Comparison of ENCODE assay signal across 8 cellular contexts in genomic region chr22:23565942-23566715, GRCh38. TPM values are rescaled to one million over a fixed set of nuclear protein-coding genes. Genes with fewer than 3 reads are reported as not detected.
DNase-seq lines count a peak whose midpoint lies in the region; ATAC-seq lines count a peak whose summit lies in the region.

No MANE protein-coding gene starts in this region.

- peak overlapping the region; percentile 81 to 91 (median 88) for H3K4me3 Mint-ChIP-seq in immature natural killer cell
- H3K4me3 Mint-ChIP-seq in stimulated activated memory B cell treated with anti-CD40 and anti-IgM and Interleukin-4, amounts not matched to agents 10 μg/mL and 1 μg/mL and 100 μg/mL, for 72 hours = peak overlapping the region; percentile 73

- peak overlapping the region in 2 of 6 donors; percentile 26 to 56 for H3K27ac Mint-ChIP-seq in immature natural killer cell
- peak overlapping the region; percentile 27 for H3K27ac Mint-ChIP-seq in stimulated activated memory B cell treated with anti-CD40 and anti-IgM and Interleukin-4, amounts not matched to agents 10 μg/mL and 1 μg/mL and 100 μg/mL, for 72 hours

- DNase-seq in NCI-H1417 (lab: John Stamatoyannopoulos, UW) = peak in 2 of 3 experiments; percentile 60 to 67
- DNase-seq in NCI-H1417 treated with DMSO at 0.1 percent for 48 hours (lab: John Stamatoyannopoulos, UW) = no peak
- peak; percentile 54 for DNase-seq in activated CD8-positive, alpha-beta memory T cell treated with anti-CD3 and anti-CD28 coated beads, Interleukin-2, amount 50 U/mL, for 48 hours
- DNase-seq in immature natural killer cell = no peak
- DNase-seq in pons (ENCODE audit: low spot score) = no peak
- no peak for DNase-seq in NK-92 treated with Interleukin-12 subunit alpha and Interleukin-12 subunit beta, amount 100 ng/mL, for 24 hours (lab: John Stamatoyannopoulos, UW)

- H3K27me3 Mint-ChIP-seq in immature natural killer cell (ENCODE audit: low read depth in 3 of 3) = peaks cover 0 to 12% (median 3%) of the 10 kb centered on the region in 3 donors
- H3K27me3 Mint-ChIP-seq in stimulated activated memory B cell treated with anti-CD40 and anti-IgM and Interleukin-4, amounts not matched to agents 10 μg/mL and 1 μg/mL and 100 μg/mL, for 72 hours = peaks cover 48% of the 10 kb centered on the region

- no peaks in the 10 kb centered on the region for H3K9me3 Mint-ChIP-seq in immature natural killer cell
- H3K9me3 Mint-ChIP-seq in stimulated activated memory B cell treated with anti-CD40 and anti-IgM and Interleukin-4, amounts not matched to agents 10 μg/mL and 1 μg/mL and 100 μg/mL, for 72 hours = no peaks in the 10 kb centered on the region

- H3K4me1 Mint-ChIP-seq in immature natural killer cell = peaks cover 6 to 8% of the 10 kb centered on the region in 2 donors
- H3K4me1 Mint-ChIP-seq in stimulated activated memory B cell treated with anti-CD40 and anti-IgM and Interleukin-4, amounts not matched to agents 10 μg/mL and 1 μg/mL and 100 μg/mL, for 72 hours = peaks cover 10% of the 10 kb centered on the region

- peak; percentile 13 for ATAC-seq in stimulated activated memory B cell treated with anti-CD40 and anti-IgM and Interleukin-4, amounts not matched to agents 10 μg/mL and 1 μg/mL and 100 μg/mL, for 72 hours
- ATAC-seq in GM18868 (IDR thresholded peaks at IDR 0.05; ENCODE audit: unreplicated experiment) = no peak

- H3K36me3 Mint-ChIP-seq in immature natural killer cell = no peaks in the 10 kb centered on the region
- no peaks in the 10 kb centered on the region for H3K36me3 Mint-ChIP-seq in stimulated activated memory B cell treated with anti-CD40 and anti-IgM and Interleukin-4, amounts not matched to agents 10 μg/mL and 1 μg/mL and 100 μg/mL, for 72 hours

RNA-seq across cellular contexts. Expression of gene IGLL1, which starts 14.0 kb away (rescaled TPM):
- not detected for polyA plus RNA-seq in immature natural killer cell

Comparison
In these comparisons a context has a peak if more than half of its experiments do, and no peak if none do; other contexts are left out.
1. DNase-seq: peak in NCI-H1417 (2 of 3) and activated CD8-positive, alpha-beta memory T cell treated with anti-CD3 and anti-CD28 coated beads, Interleukin-2, amount 50 U/mL, for 48 hours (single experiment); none in NCI-H1417 treated with DMSO at 0.1 percent for 48 hours (single experiment), immature natural killer cell (0 of 3), pons (single experiment) and NK-92 treated with Interleukin-12 subunit alpha and Interleukin-12 subunit beta, amount 100 ng/mL, for 24 hours (single experiment).